1 cellular context compared by ENCODE assay signal in the genomic region with DNA sequence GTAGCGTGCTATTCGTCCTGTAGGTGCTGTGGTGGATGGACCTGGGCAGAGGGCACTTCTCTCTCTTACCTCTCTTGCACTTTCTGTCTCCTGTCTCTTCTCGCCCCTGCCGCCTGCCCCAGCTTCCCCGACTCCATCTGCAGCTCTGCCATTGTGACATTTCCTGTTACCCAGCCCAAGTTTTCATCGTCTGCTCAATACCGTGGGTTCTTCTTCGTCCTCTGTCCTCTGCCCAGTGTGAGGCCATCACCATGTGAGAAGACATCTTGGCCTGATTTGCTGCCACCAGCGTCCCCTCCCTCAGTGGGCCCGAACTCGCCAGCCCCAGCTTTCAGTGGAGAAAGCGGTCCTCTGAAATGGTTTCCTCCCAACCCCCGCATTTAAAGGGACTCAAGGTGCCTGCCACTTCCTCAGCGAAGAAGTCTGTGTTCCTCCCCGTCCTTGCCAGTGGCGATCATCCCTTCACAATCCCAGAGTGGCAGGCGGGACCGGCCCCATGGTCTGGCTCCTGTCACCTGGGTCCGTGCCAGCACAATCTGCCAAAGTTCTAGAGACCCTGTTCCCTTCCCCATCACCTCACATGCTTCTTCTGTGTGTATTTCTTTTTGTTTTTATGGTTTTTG.
TF ChIP-seq lines count a peak whose summit lies in the region.

No MANE protein-coding gene starts in this region.

TF ChIP-seq in IMR-90, 13 proteins besides CTCF, POLR2A, EP300 and RAD21:
- TF ChIP-seq FOS (IDR thresholded peaks at IDR 0.05; ENCODE audit: low read depth, low read length) (no peak), MAFK (IDR thresholded peaks at IDR 0.05; ENCODE audit: low read depth, low read length) (no peak)
- TF ChIP-seq, protein P1, sequence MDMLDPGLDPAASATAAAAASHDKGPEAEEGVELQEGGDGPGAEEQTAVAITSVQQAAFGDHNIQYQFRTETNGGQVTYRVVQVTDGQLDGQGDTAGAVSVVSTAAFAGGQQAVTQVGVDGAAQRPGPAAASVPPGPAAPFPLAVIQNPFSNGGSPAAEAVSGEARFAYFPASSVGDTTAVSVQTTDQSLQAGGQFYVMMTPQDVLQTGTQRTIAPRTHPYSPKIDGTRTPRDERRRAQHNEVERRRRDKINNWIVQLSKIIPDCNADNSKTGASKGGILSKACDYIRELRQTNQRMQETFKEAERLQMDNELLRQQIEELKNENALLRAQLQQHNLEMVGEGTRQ (IDR thresholded peaks at IDR 0.05; ENCODE audit: low read depth, low read length), result no peak
